ENCODE assay signal across 23 cellular contexts in genomic region chr7:135427166-135427565, GRCh38.
"Had no signal": no experiment of that assay in that cellular context is flagged by ENCODE, and none has a peak within 500 bp of the region (broad histone marks: within the 10 kb centered on the region; RNA-seq: fewer than 3 reads in every experiment).

No MANE protein-coding gene starts in this region.

- H3K9me3 ChIP-seq: SJSA1, SK-N-SH had no signal

- H3K9ac ChIP-seq: SK-N-SH had no signal

- H3K4me2 ChIP-seq: SK-N-SH had no signal

- H3K27me3 Mint-ChIP-seq: IgD-negative memory B cell had no signal

- H3K36me3 ChIP-seq: SJSA1 had no signal

- DNase-seq: KBM-7, NCI-H1092, NCI-H1105 treated with DMSO at 0.1 percent for 48 hours, NCI-H1417 treated with DMSO at 0.1 percent for 48 hours, NCI-H146, NCI-H1694 treated with DMSO at 0.1 percent for 48 hours, NCI-H1930, NCI-H2081 treated with DMSO at 0.1 percent for 48 hours, NCI-H2171, NCI-H226, NCI-H446, NCI-H510A, NCI-H524 treated with DMSO at 0.1 percent for 48 hours, NCI-H69, NCI-H774, Right ventricle myocardium superior, RPMI8226, SIG-M5, SK-N-SH had no signal

- H3K4me1 ChIP-seq: SJSA1 had no signal

- H3K9me2 ChIP-seq: SK-N-SH had no signal

- H3K27me3 ChIP-seq: SJSA1 had no signal

- H3K9me3 Mint-ChIP-seq: IgD-negative memory B cell had no signal

- FAIRE-seq: HTR-8/SVneo had no signal

- H3K27ac ChIP-seq: HL-60, SJSA1 had no signal

- H3K4me3 ChIP-seq: SJSA1 had no signal
